1 cellular context compared by ENCODE assay signal in the genomic region with DNA sequence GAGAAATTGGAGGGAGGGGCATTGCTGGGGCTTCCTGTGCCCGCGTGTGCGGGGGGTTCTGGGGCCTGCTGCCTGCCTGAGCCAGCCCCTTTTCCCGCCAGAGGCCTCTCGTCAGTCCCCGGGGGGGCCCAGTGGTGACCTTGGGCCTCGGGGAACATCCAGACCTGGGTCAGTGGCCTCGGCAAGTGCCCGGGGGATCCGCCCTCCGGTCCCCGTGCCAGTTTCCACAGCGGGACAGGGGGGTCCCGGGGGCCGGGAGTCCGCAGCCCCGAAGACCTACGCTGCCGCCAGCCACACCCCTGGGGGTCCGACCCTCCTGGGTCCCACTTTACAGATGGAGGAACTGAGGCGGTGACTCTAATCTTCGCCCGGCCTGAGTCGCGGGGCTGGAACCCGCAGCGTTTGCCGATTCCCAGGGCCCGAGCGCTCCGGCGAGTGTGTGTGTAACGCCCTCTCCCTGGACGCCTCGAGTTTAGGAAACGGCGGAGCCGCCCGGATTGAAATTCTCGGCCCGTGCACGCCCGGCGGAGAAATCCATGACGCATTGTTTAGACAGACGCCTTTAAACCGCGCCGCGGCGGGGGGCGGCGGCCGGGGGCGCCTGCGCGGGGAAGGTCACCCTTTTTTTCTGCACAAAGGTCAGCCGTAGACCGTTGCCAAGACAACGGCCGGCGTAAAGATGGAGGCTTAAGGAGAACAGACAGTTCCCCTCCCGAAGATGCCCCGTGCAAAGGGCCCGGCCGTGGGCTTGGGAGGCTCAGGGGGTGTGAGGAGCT.
TF ChIP-seq lines count a peak whose summit lies in the region.

No MANE protein-coding gene starts in this region.

TF ChIP-seq in HepG2, 621 proteins besides CTCF, POLR2A, EP300 and RAD21 (continued from another document and continues in another):
- TF ChIP-seq, protein P1, sequence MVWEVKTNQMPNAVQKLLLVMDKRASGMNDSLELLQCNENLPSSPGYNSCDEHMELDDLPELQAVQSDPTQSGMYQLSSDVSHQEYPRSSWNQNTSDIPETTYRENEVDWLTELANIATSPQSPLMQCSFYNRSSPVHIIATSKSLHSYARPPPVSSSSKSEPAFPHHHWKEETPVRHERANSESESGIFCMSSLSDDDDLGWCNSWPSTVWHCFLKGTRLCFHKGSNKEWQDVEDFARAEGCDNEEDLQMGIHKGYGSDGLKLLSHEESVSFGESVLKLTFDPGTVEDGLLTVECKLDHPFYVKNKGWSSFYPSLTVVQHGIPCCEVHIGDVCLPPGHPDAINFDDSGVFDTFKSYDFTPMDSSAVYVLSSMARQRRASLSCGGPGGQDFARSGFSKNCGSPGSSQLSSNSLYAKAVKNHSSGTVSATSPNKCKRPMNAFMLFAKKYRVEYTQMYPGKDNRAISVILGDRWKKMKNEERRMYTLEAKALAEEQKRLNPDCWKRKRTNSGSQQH (CRISPR knock-in tag; IDR thresholded peaks at IDR 0.05; ENCODE audit: low read depth): no peak
- TF ChIP-seq, protein P2, sequence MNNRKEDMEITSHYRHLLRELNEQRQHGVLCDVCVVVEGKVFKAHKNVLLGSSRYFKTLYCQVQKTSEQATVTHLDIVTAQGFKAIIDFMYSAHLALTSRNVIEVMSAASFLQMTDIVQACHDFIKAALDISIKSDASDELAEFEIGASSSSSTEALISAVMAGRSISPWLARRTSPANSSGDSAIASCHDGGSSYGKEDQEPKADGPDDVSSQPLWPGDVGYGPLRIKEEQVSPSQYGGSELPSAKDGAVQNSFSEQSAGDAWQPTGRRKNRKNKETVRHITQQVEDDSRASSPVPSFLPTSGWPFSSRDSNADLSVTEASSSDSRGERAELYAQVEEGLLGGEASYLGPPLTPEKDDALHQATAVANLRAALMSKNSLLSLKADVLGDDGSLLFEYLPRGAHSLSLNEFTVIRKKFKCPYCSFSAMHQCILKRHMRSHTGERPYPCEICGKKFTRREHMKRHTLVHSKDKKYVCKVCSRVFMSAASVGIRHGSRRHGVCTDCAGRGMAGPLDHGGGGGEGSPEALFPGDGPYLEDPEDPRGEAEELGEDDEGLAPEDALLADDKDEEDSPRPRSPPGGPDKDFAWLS (CRISPR knock-in tag; IDR thresholded peaks at IDR 0.05; ENCODE audit: borderline replicate concordance): no peak
- TF ChIP-seq GATAD1 (CRISPR knock-in tag; IDR thresholded peaks at IDR 0.05) (peak; percentile 47), ZSCAN22 (CRISPR knock-in tag; IDR thresholded peaks at IDR 0.05) (no peak), TBX2 (CRISPR knock-in tag; IDR thresholded peaks at IDR 0.05; ENCODE audit: borderline replicate concordance) (peak; percentile 50), ONECUT2 (CRISPR knock-in tag; IDR thresholded peaks at IDR 0.05) (no peak), ZNF20 (CRISPR knock-in tag; IDR thresholded peaks at IDR 0.05) (no peak), CEBPB (IDR thresholded peaks at IDR 0.05; ENCODE audit: borderline replicate concordance, low read depth, low read length) (no peak), KLF9 (CRISPR knock-in tag; IDR thresholded peaks at IDR 0.05; ENCODE audit: low read depth) (no peak), ZFP36L1 (CRISPR knock-in tag; IDR thresholded peaks at IDR 0.05) (no peak), ELF3 (CRISPR knock-in tag; IDR thresholded peaks at IDR 0.05) (no peak), ASH2L (IDR thresholded peaks at IDR 0.05; ENCODE audit: insufficient read length, low read depth, low read length) (peak; percentile 75), ZNF3 (CRISPR knock-in tag; IDR thresholded peaks at IDR 0.05) (no peak), ZSCAN25 (CRISPR knock-in tag; IDR thresholded peaks at IDR 0.05) (no peak), PPARG (CRISPR knock-in tag; conservative IDR thresholded peaks at IDR 0.05) (peak; percentile 97), ZNF24 (IDR thresholded peaks at IDR 0.05) (no peak), BCL6 (CRISPR knock-in tag; IDR thresholded peaks at IDR 0.05) (peak; percentile 7; the same call in 1 of the 2 replicates), HIVEP1 (CRISPR knock-in tag; IDR thresholded peaks at IDR 0.05) (no peak), ZNF558 (CRISPR knock-in tag; IDR thresholded peaks at IDR 0.05; ENCODE audit: borderline replicate concordance) (peak; percentile 42; the same call in 1 of the 2 replicates), ISX (CRISPR knock-in tag; conservative IDR thresholded peaks at IDR 0.05) (no peak), ZNF556 (CRISPR knock-in tag; IDR thresholded peaks at IDR 0.05; ENCODE audit: borderline replicate concordance) (no peak), IRF2 (CRISPR knock-in tag; IDR thresholded peaks at IDR 0.05) (0 out of 2 replicates have a peak, but pooled peaks have one; percentile 51), ZSCAN29 (CRISPR knock-in tag; conservative IDR thresholded peaks at IDR 0.05) (no peak), ZNF737 (CRISPR knock-in tag; IDR thresholded peaks at IDR 0.05; ENCODE audit: borderline replicate concordance) (no peak), ZKSCAN1 (IDR thresholded peaks at IDR 0.05; ENCODE audit: low read length) (no peak), KAT8 (CRISPR knock-in tag; IDR thresholded peaks at IDR 0.05) (peak; percentile 78), ZNF234 (CRISPR knock-in tag; conservative IDR thresholded peaks at IDR 0.05) (no peak), ZNF17 (CRISPR knock-in tag; IDR thresholded peaks at IDR 0.05) (no peak)
- TF ChIP-seq, protein P3, sequence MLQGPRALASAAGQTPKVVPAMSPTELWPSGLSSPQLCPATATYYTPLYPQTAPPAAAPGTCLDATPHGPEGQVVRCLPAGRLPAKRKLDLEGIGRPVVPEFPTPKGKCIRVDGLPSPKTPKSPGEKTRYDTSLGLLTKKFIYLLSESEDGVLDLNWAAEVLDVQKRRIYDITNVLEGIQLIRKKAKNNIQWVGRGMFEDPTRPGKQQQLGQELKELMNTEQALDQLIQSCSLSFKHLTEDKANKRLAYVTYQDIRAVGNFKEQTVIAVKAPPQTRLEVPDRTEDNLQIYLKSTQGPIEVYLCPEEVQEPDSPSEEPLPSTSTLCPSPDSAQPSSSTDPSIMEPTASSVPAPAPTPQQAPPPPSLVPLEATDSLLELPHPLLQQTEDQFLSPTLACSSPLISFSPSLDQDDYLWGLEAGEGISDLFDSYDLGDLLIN (CRISPR knock-in tag; IDR thresholded peaks at IDR 0.05; ENCODE audit: borderline replicate concordance): no peak
- TF ChIP-seq, protein P4, sequence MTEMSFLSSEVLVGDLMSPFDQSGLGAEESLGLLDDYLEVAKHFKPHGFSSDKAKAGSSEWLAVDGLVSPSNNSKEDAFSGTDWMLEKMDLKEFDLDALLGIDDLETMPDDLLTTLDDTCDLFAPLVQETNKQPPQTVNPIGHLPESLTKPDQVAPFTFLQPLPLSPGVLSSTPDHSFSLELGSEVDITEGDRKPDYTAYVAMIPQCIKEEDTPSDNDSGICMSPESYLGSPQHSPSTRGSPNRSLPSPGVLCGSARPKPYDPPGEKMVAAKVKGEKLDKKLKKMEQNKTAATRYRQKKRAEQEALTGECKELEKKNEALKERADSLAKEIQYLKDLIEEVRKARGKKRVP (CRISPR knock-in tag; IDR thresholded peaks at IDR 0.05): no peak; a peak in 1 of 4 replicates
- TF ChIP-seq, protein P5, sequence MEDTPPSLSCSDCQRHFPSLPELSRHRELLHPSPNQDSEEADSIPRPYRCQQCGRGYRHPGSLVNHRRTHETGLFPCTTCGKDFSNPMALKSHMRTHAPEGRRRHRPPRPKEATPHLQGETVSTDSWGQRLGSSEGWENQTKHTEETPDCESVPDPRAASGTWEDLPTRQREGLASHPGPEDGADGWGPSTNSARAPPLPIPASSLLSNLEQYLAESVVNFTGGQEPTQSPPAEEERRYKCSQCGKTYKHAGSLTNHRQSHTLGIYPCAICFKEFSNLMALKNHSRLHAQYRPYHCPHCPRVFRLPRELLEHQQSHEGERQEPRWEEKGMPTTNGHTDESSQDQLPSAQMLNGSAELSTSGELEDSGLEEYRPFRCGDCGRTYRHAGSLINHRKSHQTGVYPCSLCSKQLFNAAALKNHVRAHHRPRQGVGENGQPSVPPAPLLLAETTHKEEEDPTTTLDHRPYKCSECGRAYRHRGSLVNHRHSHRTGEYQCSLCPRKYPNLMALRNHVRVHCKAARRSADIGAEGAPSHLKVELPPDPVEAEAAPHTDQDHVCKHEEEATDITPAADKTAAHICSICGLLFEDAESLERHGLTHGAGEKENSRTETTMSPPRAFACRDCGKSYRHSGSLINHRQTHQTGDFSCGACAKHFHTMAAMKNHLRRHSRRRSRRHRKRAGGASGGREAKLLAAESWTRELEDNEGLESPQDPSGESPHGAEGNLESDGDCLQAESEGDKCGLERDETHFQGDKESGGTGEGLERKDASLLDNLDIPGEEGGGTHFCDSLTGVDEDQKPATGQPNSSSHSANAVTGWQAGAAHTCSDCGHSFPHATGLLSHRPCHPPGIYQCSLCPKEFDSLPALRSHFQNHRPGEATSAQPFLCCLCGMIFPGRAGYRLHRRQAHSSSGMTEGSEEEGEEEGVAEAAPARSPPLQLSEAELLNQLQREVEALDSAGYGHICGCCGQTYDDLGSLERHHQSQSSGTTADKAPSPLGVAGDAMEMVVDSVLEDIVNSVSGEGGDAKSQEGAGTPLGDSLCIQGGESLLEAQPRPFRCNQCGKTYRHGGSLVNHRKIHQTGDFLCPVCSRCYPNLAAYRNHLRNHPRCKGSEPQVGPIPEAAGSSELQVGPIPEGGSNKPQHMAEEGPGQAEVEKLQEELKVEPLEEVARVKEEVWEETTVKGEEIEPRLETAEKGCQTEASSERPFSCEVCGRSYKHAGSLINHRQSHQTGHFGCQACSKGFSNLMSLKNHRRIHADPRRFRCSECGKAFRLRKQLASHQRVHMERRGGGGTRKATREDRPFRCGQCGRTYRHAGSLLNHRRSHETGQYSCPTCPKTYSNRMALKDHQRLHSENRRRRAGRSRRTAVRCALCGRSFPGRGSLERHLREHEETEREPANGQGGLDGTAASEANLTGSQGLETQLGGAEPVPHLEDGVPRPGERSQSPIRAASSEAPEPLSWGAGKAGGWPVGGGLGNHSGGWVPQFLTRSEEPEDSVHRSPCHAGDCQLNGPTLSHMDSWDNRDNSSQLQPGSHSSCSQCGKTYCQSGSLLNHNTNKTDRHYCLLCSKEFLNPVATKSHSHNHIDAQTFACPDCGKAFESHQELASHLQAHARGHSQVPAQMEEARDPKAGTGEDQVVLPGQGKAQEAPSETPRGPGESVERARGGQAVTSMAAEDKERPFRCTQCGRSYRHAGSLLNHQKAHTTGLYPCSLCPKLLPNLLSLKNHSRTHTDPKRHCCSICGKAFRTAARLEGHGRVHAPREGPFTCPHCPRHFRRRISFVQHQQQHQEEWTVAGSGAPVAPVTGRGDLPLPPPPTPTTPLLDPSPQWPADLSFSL (CRISPR knock-in tag; IDR thresholded peaks at IDR 0.05): no peak
- TF ChIP-seq, protein P6, sequence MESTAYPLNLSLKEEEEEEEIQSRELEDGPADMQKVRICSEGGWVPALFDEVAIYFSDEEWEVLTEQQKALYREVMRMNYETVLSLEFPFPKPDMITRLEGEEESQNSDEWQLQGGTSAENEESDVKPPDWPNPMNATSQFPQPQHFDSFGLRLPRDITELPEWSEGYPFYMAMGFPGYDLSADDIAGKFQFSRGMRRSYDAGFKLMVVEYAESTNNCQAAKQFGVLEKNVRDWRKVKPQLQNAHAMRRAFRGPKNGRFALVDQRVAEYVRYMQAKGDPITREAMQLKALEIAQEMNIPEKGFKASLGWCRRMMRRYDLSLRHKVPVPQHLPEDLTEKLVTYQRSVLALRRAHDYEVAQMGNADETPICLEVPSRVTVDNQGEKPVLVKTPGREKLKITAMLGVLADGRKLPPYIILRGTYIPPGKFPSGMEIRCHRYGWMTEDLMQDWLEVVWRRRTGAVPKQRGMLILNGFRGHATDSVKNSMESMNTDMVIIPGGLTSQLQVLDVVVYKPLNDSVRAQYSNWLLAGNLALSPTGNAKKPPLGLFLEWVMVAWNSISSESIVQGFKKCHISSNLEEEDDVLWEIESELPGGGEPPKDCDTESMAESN (CRISPR knock-in tag; conservative IDR thresholded peaks at IDR 0.05): peak; percentile 51; the same call in 1 of the 2 replicates
- TF ChIP-seq, protein P7, sequence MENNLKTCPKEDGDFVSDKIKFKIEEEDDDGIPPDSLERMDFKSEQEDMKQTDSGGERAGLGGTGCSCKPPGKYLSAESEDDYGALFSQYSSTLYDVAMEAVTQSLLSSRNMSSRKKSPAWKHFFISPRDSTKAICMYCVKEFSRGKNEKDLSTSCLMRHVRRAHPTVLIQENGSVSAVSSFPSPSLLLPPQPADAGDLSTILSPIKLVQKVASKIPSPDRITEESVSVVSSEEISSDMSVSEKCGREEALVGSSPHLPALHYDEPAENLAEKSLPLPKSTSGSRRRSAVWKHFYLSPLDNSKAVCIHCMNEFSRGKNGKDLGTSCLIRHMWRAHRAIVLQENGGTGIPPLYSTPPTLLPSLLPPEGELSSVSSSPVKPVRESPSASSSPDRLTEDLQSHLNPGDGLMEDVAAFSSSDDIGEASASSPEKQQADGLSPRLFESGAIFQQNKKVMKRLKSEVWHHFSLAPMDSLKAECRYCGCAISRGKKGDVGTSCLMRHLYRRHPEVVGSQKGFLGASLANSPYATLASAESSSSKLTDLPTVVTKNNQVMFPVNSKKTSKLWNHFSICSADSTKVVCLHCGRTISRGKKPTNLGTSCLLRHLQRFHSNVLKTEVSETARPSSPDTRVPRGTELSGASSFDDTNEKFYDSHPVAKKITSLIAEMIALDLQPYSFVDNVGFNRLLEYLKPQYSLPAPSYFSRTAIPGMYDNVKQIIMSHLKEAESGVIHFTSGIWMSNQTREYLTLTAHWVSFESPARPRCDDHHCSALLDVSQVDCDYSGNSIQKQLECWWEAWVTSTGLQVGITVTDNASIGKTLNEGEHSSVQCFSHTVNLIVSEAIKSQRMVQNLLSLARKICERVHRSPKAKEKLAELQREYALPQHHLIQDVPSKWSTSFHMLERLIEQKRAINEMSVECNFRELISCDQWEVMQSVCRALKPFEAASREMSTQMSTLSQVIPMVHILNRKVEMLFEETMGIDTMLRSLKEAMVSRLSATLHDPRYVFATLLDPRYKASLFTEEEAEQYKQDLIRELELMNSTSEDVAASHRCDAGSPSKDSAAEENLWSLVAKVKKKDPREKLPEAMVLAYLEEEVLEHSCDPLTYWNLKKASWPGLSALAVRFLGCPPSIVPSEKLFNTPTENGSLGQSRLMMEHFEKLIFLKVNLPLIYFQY (CRISPR knock-in tag; IDR thresholded peaks at IDR 0.05; ENCODE audit: borderline replicate concordance): no peak
- TF ChIP-seq, protein P8, sequence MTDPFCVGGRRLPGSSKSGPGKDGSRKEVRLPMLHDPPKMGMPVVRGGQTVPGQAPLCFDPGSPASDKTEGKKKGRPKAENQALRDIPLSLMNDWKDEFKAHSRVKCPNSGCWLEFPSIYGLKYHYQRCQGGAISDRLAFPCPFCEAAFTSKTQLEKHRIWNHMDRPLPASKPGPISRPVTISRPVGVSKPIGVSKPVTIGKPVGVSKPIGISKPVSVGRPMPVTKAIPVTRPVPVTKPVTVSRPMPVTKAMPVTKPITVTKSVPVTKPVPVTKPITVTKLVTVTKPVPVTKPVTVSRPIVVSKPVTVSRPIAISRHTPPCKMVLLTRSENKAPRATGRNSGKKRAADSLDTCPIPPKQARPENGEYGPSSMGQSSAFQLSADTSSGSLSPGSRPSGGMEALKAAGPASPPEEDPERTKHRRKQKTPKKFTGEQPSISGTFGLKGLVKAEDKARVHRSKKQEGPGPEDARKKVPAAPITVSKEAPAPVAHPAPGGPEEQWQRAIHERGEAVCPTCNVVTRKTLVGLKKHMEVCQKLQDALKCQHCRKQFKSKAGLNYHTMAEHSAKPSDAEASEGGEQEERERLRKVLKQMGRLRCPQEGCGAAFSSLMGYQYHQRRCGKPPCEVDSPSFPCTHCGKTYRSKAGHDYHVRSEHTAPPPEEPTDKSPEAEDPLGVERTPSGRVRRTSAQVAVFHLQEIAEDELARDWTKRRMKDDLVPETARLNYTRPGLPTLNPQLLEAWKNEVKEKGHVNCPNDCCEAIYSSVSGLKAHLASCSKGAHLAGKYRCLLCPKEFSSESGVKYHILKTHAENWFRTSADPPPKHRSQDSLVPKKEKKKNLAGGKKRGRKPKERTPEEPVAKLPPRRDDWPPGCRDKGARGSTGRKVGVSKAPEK (CRISPR knock-in tag; IDR thresholded peaks at IDR 0.05; ENCODE audit: borderline replicate concordance): no peak
